21 cellular contexts compared by ENCODE assay signal in genomic region chr19:31092189-31092753, GRCh38.
"Had no signal": no experiment of that assay in that cellular context is flagged by ENCODE, and none has a peak within 500 bp of the region (broad histone marks: within the 10 kb centered on the region; RNA-seq: fewer than 3 reads in every experiment).

No MANE protein-coding gene starts in this region.

- ATAC-seq: activated CD8-positive, alpha-beta T cell treated with anti-CD3 and anti-CD28 coated beads, Interleukin-2, amount 10 ng/mL, durations not matched to agents 7 days and 5 days; activated naive CD4-positive, alpha-beta T cell treated with anti-CD3 and anti-CD28 coated beads, Interleukin-2, amount 50 U/mL, for 72 hours; left colon; naive thymus-derived CD8-positive, alpha-beta T cell had no signal

- FAIRE-seq: frontal cortex, islet of Langerhans had no signal

- H3K4me1 ChIP-seq: ascending aorta, prostate gland, stomach, suprapubic skin, tibial nerve, uterus had no signal

- H3K36me3 ChIP-seq: ascending aorta, brain microvascular endothelial cell, prostate gland, stomach, suprapubic skin, tibial nerve, uterus had no signal

- H3K27ac ChIP-seq: ascending aorta, brain microvascular endothelial cell, prostate gland, skin epidermis, stomach, suprapubic skin, tibial nerve, uterus had no signal

- H3K9me3 ChIP-seq: ascending aorta, prostate gland, stomach, suprapubic skin, tibial nerve, uterus had no signal

- H3K27me3 ChIP-seq: ascending aorta, brain microvascular endothelial cell, suprapubic skin, tibial nerve, uterus had no signal

- DNase-seq: activated CD4-positive, alpha-beta T cell treated with anti-CD3 and anti-CD28 coated beads for 1 hour; activated CD4-positive, alpha-beta T cell treated with anti-CD3 and anti-CD28 coated beads, Interleukin-2, amount 50 U/mL, for 1 hour; activated CD8-positive, alpha-beta T cell treated with anti-CD3 and anti-CD28 coated beads, Interleukin-2, amount 10 ng/mL, durations not matched to agents 7 days and 5 days; activated gamma-delta T cell treated with Interleukin-2 at 50 U/mL for 16 hours; brain microvascular endothelial cell; central memory CD4-positive, alpha-beta T cell; effector memory CD4-positive, alpha-beta T cell; left colon; naive thymus-derived CD8-positive, alpha-beta T cell; stimulated activated CD4-positive, alpha-beta T cell treated with anti-CD3 and anti-CD28 coated beads, Interleukin-1b, Interleukin-23, amount 100 ng/mL, for 48 hours; stomach; uterus had no signal

- H3K4me3 ChIP-seq: ascending aorta, lung, prostate gland, skin epidermis, stomach, suprapubic skin, tibial nerve, uterus had no signal
